Comparison of ENCODE assay signal across 1 cellular context in the genomic region with DNA sequence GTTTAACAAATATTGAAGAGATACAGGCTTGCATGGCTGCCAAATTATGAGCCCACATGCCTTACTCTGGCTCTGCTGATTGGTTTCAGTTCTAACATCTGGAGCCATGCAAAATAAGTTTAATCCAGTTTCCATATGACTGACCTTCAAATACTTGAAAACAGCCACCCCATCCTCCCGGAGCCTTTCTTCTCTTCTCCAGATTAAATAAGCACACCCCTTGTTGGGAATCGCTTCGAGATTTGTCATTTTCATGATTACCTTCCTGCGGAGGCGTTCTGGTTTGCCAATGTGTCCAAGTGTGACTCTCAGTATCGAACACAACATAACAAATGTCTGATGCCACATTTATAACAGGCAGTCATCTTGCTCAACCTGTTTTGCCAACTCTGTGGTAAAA.
TF ChIP-seq lines count a peak whose summit lies in the region.

No MANE protein-coding gene starts in this region.

TF ChIP-seq in WTC11, 78 proteins besides CTCF, POLR2A, EP300 and RAD21 (continued from another document):
- TF ChIP-seq, protein P1, sequence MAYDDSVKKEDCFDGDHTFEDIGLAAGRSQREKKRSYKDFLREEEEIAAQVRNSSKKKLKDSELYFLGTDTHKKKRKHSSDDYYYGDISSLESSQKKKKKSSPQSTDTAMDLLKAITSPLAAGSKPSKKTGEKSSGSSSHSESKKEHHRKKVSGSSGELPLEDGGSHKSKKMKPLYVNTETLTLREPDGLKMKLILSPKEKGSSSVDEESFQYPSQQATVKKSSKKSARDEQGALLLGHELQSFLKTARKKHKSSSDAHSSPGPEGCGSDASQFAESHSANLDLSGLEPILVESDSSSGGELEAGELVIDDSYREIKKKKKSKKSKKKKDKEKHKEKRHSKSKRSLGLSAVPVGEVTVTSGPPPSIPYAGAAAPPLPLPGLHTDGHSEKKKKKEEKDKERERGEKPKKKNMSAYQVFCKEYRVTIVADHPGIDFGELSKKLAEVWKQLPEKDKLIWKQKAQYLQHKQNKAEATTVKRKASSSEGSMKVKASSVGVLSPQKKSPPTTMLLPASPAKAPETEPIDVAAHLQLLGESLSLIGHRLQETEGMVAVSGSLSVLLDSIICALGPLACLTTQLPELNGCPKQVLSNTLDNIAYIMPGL (CRISPR knock-in tag; IDR thresholded peaks at IDR 0.05), result no peak
- TF ChIP-seq, protein P2, sequence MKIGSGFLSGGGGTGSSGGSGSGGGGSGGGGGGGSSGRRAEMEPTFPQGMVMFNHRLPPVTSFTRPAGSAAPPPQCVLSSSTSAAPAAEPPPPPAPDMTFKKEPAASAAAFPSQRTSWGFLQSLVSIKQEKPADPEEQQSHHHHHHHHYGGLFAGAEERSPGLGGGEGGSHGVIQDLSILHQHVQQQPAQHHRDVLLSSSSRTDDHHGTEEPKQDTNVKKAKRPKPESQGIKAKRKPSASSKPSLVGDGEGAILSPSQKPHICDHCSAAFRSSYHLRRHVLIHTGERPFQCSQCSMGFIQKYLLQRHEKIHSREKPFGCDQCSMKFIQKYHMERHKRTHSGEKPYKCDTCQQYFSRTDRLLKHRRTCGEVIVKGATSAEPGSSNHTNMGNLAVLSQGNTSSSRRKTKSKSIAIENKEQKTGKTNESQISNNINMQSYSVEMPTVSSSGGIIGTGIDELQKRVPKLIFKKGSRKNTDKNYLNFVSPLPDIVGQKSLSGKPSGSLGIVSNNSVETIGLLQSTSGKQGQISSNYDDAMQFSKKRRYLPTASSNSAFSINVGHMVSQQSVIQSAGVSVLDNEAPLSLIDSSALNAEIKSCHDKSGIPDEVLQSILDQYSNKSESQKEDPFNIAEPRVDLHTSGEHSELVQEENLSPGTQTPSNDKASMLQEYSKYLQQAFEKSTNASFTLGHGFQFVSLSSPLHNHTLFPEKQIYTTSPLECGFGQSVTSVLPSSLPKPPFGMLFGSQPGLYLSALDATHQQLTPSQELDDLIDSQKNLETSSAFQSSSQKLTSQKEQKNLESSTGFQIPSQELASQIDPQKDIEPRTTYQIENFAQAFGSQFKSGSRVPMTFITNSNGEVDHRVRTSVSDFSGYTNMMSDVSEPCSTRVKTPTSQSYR (CRISPR knock-in tag; IDR thresholded peaks at IDR 0.05), result no peak
- TF ChIP-seq ZNF671 (CRISPR knock-in tag; IDR thresholded peaks at IDR 0.05) (no peak), TCF7 (CRISPR knock-in tag; IDR thresholded peaks at IDR 0.05; ENCODE audit: low read depth) (no peak)
- TF ChIP-seq, protein P3, sequence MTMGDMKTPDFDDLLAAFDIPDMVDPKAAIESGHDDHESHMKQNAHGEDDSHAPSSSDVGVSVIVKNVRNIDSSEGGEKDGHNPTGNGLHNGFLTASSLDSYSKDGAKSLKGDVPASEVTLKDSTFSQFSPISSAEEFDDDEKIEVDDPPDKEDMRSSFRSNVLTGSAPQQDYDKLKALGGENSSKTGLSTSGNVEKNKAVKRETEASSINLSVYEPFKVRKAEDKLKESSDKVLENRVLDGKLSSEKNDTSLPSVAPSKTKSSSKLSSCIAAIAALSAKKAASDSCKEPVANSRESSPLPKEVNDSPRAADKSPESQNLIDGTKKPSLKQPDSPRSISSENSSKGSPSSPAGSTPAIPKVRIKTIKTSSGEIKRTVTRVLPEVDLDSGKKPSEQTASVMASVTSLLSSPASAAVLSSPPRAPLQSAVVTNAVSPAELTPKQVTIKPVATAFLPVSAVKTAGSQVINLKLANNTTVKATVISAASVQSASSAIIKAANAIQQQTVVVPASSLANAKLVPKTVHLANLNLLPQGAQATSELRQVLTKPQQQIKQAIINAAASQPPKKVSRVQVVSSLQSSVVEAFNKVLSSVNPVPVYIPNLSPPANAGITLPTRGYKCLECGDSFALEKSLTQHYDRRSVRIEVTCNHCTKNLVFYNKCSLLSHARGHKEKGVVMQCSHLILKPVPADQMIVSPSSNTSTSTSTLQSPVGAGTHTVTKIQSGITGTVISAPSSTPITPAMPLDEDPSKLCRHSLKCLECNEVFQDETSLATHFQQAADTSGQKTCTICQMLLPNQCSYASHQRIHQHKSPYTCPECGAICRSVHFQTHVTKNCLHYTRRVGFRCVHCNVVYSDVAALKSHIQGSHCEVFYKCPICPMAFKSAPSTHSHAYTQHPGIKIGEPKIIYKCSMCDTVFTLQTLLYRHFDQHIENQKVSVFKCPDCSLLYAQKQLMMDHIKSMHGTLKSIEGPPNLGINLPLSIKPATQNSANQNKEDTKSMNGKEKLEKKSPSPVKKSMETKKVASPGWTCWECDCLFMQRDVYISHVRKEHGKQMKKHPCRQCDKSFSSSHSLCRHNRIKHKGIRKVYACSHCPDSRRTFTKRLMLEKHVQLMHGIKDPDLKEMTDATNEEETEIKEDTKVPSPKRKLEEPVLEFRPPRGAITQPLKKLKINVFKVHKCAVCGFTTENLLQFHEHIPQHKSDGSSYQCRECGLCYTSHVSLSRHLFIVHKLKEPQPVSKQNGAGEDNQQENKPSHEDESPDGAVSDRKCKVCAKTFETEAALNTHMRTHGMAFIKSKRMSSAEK (CRISPR knock-in tag; IDR thresholded peaks at IDR 0.05; ENCODE audit: borderline replicate concordance), result no peak
- TF ChIP-seq, protein P4, sequence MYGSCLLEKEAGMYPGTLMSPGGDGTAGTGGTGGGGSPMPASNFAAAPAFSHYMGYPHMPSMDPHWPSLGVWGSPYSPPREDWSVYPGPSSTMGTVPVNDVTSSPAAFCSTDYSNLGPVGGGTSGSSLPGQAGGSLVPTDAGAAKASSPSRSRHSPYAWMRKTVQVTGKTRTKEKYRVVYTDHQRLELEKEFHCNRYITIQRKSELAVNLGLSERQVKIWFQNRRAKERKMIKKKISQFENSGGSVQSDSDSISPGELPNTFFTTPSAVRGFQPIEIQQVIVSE (CRISPR knock-in tag; IDR thresholded peaks at IDR 0.05; ENCODE audit: borderline replicate concordance), result no peak
- TF ChIP-seq, protein P5, sequence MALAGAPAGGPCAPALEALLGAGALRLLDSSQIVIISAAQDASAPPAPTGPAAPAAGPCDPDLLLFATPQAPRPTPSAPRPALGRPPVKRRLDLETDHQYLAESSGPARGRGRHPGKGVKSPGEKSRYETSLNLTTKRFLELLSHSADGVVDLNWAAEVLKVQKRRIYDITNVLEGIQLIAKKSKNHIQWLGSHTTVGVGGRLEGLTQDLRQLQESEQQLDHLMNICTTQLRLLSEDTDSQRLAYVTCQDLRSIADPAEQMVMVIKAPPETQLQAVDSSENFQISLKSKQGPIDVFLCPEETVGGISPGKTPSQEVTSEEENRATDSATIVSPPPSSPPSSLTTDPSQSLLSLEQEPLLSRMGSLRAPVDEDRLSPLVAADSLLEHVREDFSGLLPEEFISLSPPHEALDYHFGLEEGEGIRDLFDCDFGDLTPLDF (CRISPR knock-in tag; IDR thresholded peaks at IDR 0.05), result no peak
- TF ChIP-seq, protein P6, sequence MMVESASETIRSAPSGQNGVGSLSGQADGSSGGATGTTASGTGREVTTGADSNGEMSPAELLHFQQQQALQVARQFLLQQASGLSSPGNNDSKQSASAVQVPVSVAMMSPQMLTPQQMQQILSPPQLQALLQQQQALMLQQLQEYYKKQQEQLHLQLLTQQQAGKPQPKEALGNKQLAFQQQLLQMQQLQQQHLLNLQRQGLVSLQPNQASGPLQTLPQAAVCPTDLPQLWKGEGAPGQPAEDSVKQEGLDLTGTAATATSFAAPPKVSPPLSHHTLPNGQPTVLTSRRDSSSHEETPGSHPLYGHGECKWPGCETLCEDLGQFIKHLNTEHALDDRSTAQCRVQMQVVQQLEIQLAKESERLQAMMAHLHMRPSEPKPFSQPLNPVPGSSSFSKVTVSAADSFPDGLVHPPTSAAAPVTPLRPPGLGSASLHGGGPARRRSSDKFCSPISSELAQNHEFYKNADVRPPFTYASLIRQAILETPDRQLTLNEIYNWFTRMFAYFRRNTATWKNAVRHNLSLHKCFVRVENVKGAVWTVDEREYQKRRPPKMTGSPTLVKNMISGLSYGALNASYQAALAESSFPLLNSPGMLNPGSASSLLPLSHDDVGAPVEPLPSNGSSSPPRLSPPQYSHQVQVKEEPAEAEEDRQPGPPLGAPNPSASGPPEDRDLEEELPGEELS (CRISPR knock-in tag; IDR thresholded peaks at IDR 0.05), result no peak
